Comparison of ENCODE assay signal across 8 cellular contexts in genomic region chr5:150758534-150759333, GRCh38. TPM values are rescaled to one million over a fixed set of nuclear protein-coding genes. Genes with fewer than 3 reads are reported as not detected.
DNase-seq lines count a peak whose midpoint lies in the region; ATAC-seq, FAIRE-seq and TF ChIP-seq lines count a peak whose summit lies in the region.

Gene DCTN4 (minus strand): TSS chr5:150759017. CDS start chr5:150758993, 24 bp downstream.

- H3K9ac ChIP-seq in iPS-20b (ENCODE audit: low read depth, low read length) = peak within 1 kb of the TSS; percentile 88

- no peak for TF ChIP-seq CTCF in WERI-Rb-1 (IDR thresholded peaks at IDR 0.05; ENCODE audit: low read depth, low read length)
- no peak for TF ChIP-seq CTCF in bronchial epithelial cell (IDR thresholded peaks at IDR 0.05; ENCODE audit: insufficient read depth, low read length, severe bottlenecking)

- H3K27ac ChIP-seq in WERI-Rb-1 (peak within 1 kb of the TSS; percentile 94), iPS-20b (ENCODE audit: low read length) (peak within 1 kb of the TSS; percentile 41), skin epidermis (peak within 1 kb of the TSS; percentile 59 to 97 (median 94))

- ATAC-seq in GM18909 (IDR thresholded peaks at IDR 0.05; ENCODE audit: poor library complexity, unreplicated experiment) = peak; percentile 96
- peak; percentile 97 for ATAC-seq in HG03159 (IDR thresholded peaks at IDR 0.05; ENCODE audit: unreplicated experiment)

- no peaks in the 10 kb centered on the region for H3K27me3 ChIP-seq in WERI-Rb-1 (ENCODE audit: insufficient read depth, low read depth, severe bottlenecking)
- no peaks in the 10 kb centered on the region for H3K27me3 ChIP-seq in bronchial epithelial cell (ENCODE audit: control insufficient read depth, insufficient read depth, low read length)
- peaks cover 12% of the 10 kb centered on the region; the same call in 1 of the 2 replicates for H3K27me3 ChIP-seq in iPS-20b (ENCODE audit: insufficient read depth, low read length)

- H3K9me3 ChIP-seq in WERI-Rb-1 (ENCODE audit: severe bottlenecking) (no peaks in the 10 kb centered on the region), iPS-20b (ENCODE audit: insufficient read depth, low read depth, low read length) (no peaks in the 10 kb centered on the region)

- no peak for FAIRE-seq in bronchial epithelial cell (lab: Jason Lieb, UNC)

- no peaks in the 10 kb centered on the region for H3K4me1 ChIP-seq in iPS-20b (ENCODE audit: insufficient read depth, low read length)

- H3K4me3 ChIP-seq in WERI-Rb-1 (ENCODE audit: low read depth, low read length) (peak within 1 kb of the TSS; percentile 98), bronchial epithelial cell (ENCODE audit: low read depth, low read length) (peak within 1 kb of the TSS; percentile 58), iPS-20b (ENCODE audit: low read length) (peak within 1 kb of the TSS; percentile 90), skin epidermis (peak within 1 kb of the TSS; percentile 40 to 79 (median 61))

- H3K36me3 ChIP-seq in WERI-Rb-1 (peaks cover 19% of the 10 kb centered on the region), bronchial epithelial cell (ENCODE audit: control insufficient read depth, insufficient read depth, low read length) (peaks cover 8% of the 10 kb centered on the region), iPS-20b (ENCODE audit: insufficient read depth, low read depth, low read length) (peaks cover 26% of the 10 kb centered on the region)

- DNase-seq in AG08395 (ENCODE audit: low spot score) (peak; percentile 97), NCI-H2227 (lab: John Stamatoyannopoulos, UW; ENCODE audit: unreplicated experiment) (peak; percentile 95), WERI-Rb-1 (peak; percentile 96), bronchial epithelial cell (ENCODE audit: low read depth) (peak; percentile 98)

RNA-seq across cellular contexts. Expression of gene DCTN4, which starts in this region (rescaled TPM):
- total RNA-seq in bronchial epithelial cell = 23.7 and 27.5 TPM in 2 replicates

Comparison
In these comparisons a context has a peak if more than half of its experiments do, and no peak if none do; other contexts are left out.
1. Peak in every context shown above with its lines: DNase-seq, ATAC-seq, H3K4me3 ChIP-seq and H3K27ac ChIP-seq.
2. H3K27ac ChIP-seq: peak in every context shown above with its lines; median percentile 94 in WERI-Rb-1; 94 in skin epidermis; 41 in iPS-20b.